In genomic region chr11:127191689-127192088, GRCh38 we compare ENCODE assay signal across 18 cellular contexts.
"Had no signal": no experiment of that assay in that cellular context is flagged by ENCODE, and none has a peak within 500 bp of the region (broad histone marks: within the 10 kb centered on the region; RNA-seq: fewer than 3 reads in every experiment).

No MANE protein-coding gene starts in this region.

- H3K4me3 Mint-ChIP-seq: activated CD4-positive, alpha-beta T cell treated with anti-CD3 and anti-CD28 coated beads, Interleukin-2, amount 10 ng/mL, durations not matched to agents 24 days and 14 days; activated CD8-positive, alpha-beta T cell treated with anti-CD3 and anti-CD28 coated beads, Interleukin-2, amount 10 ng/mL, durations not matched to agents 7 days and 5 days; activated naive CD4-positive, alpha-beta T cell treated with anti-CD3 and anti-CD28 coated beads for 36 hours; activated T-cell treated with anti-CD3 and anti-CD28 coated beads, Interleukin-2, amount 50 U/mL, for 24 hours; brain; effector memory CD8-positive, alpha-beta T cell; neural crest cell had no signal

- H3K36me3 Mint-ChIP-seq: brain had no signal

- H3K9me3 ChIP-seq: esophagus squamous epithelium, tibial artery had no signal

- H3K27ac Mint-ChIP-seq: activated CD4-positive, alpha-beta T cell treated with anti-CD3 and anti-CD28 coated beads, Interleukin-2, amount 10 ng/mL, durations not matched to agents 24 days and 14 days; activated CD8-positive, alpha-beta T cell treated with anti-CD3 and anti-CD28 coated beads, Interleukin-2, amount 10 ng/mL, durations not matched to agents 7 days and 5 days; activated naive CD4-positive, alpha-beta T cell treated with anti-CD3 and anti-CD28 coated beads for 36 hours; activated T-cell treated with anti-CD3 and anti-CD28 coated beads, Interleukin-2, amount 50 U/mL, for 24 hours; effector memory CD8-positive, alpha-beta T cell; progenitor cell of endocrine pancreas had no signal

- H3K9me3 Mint-ChIP-seq: activated CD4-positive, alpha-beta T cell treated with anti-CD3 and anti-CD28 coated beads, Interleukin-2, amount 10 ng/mL, durations not matched to agents 24 days and 14 days; activated naive CD4-positive, alpha-beta T cell treated with anti-CD3 and anti-CD28 coated beads for 36 hours; activated T-cell treated with anti-CD3 and anti-CD28 coated beads, Interleukin-2, amount 50 U/mL, for 24 hours had no signal

- H3K27ac ChIP-seq: esophagus squamous epithelium, tibial artery had no signal

- H3K27me3 Mint-ChIP-seq: activated CD4-positive, alpha-beta T cell treated with anti-CD3 and anti-CD28 coated beads, Interleukin-2, amount 10 ng/mL, durations not matched to agents 24 days and 14 days; activated T-cell treated with anti-CD3 and anti-CD28 coated beads, Interleukin-2, amount 50 U/mL, for 24 hours; effector memory CD8-positive, alpha-beta T cell had no signal

- H3K4me1 ChIP-seq: esophagus squamous epithelium, tibial artery had no signal

- H3K4me3 ChIP-seq: esophagus squamous epithelium, tibial artery had no signal

- DNase-seq: activated CD4-positive, alpha-beta T cell treated with anti-CD3 and anti-CD28 coated beads, Interleukin-2, amount 10 ng/mL, durations not matched to agents 24 days and 14 days; activated CD4-positive, CD25-positive, alpha-beta regulatory T cell; activated CD8-positive, alpha-beta T cell treated with anti-CD3 and anti-CD28 coated beads, Interleukin-2, amount 10 ng/mL, durations not matched to agents 7 days and 5 days; activated naive CD4-positive, alpha-beta T cell treated with anti-CD3 and anti-CD28 coated beads for 36 hours; activated T-cell treated with anti-CD3 and anti-CD28 coated beads, Interleukin-2, amount 50 U/mL, for 24 hours; anterior cingulate cortex; caudate nucleus; effector memory CD8-positive, alpha-beta T cell; esophagus squamous epithelium; left ventricle myocardium superior; stimulated activated CD4-positive, alpha-beta T cell treated with anti-CD3 and anti-CD28 coated beads, Interleukin-12 subunit alpha, Interleukin-12 subunit beta, amount 100 ng/mL, for 4 hours; stimulated activated CD4-positive, alpha-beta T cell treated with anti-CD3 and anti-CD28 coated beads, Interleukin-1b, Interleukin-23, amount 100 ng/mL, for 48 hours; stimulated activated naive CD8-positive, alpha-beta T cell treated with anti-CD3 and anti-CD28 coated beads, Interleukin-15, Interleukin-2, amounts not matched to agents 100 U/mL and 50 U/mL, for 24 hours; substantia nigra; tibial artery had no signal

- H3K36me3 ChIP-seq: esophagus squamous epithelium, tibial artery had no signal

- H3K27me3 ChIP-seq: esophagus squamous epithelium, tibial artery had no signal

- ATAC-seq: activated CD8-positive, alpha-beta T cell treated with anti-CD3 and anti-CD28 coated beads, Interleukin-2, amount 10 ng/mL, durations not matched to agents 7 days and 5 days; effector memory CD8-positive, alpha-beta T cell; left ventricle myocardium superior; stimulated activated naive CD8-positive, alpha-beta T cell treated with anti-CD3 and anti-CD28 coated beads, Interleukin-15, Interleukin-2, amounts not matched to agents 100 U/mL and 50 U/mL, for 24 hours had no signal

- H3K4me1 Mint-ChIP-seq: activated CD4-positive, alpha-beta T cell treated with anti-CD3 and anti-CD28 coated beads, Interleukin-2, amount 10 ng/mL, durations not matched to agents 24 days and 14 days had no signal
